In the genomic region with DNA sequence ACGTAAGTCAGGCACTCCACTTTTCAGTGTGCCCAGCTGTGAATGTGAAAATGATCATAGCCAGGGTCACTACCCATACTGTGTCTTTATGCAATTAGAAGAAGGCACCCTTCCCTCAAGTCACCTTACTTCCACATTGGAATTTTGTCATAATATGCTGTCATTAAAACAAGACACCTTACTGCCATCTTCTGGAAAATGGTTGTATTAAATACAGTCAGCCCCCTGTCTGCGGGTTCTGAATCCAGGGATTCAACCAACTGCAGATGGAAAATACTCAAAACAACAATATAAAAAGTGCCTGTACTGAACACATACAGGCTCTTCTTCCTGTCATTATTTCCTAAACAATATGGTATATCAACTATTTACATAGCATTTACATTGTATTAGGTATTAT, we compare ENCODE assay signal across 9 cellular contexts.
DNase-seq lines count a peak whose midpoint lies in the region; ATAC-seq and TF ChIP-seq lines count a peak whose summit lies in the region.
"Had no signal": no experiment of that assay in that cellular context is flagged by ENCODE, and none has a peak within 500 bp of the region (broad histone marks: within the 10 kb centered on the region; RNA-seq: fewer than 3 reads in every experiment).

No MANE protein-coding gene starts in this region.

- H2BK15ac ChIP-seq in neuronal stem cell (ENCODE audit: low read length) = no peak overlapping the region

- H2BK12ac ChIP-seq in neuronal stem cell (ENCODE audit: low read length) = no peak overlapping the region

- H3K36me3 Mint-ChIP-seq in HFFc6 (ENCODE audit: low read depth) = no peaks in the 10 kb centered on the region
- H3K36me3 Mint-ChIP-seq: activated naive CD8-positive, alpha-beta T cell treated with anti-CD3 and anti-CD28 coated beads, Interleukin-2, amount 10 ng/mL, durations not matched to agents 7 days and 5 days had no signal

- H3K27me3 ChIP-seq in neuronal stem cell (ENCODE audit: control insufficient read depth in 3 of 3, insufficient read depth in 3 of 3, low read depth in 1 of 3, low read length in 3 of 3) (peaks cover 16 to 45% (median 40%) of the 10 kb centered on the region in 3 experiments), stomach (peaks cover 12 to 80% (median 45%) of the 10 kb centered on the region in 3 donors)

- no peak overlapping the region for H2BK5ac ChIP-seq in neuronal stem cell (ENCODE audit: low read length)

- H3K79me1 ChIP-seq in neuronal stem cell (ENCODE audit: low read depth, low read length) = no peaks in the 10 kb centered on the region

- TF ChIP-seq CTCF in AG09309 (IDR thresholded peaks at IDR 0.05; ENCODE audit: control insufficient read depth, insufficient read depth, low read depth, low read length, missing control alignments) = peak; percentile 60
- peak; percentile 80 for TF ChIP-seq CTCF in HFFc6 (IDR thresholded peaks at IDR 0.05)
- TF ChIP-seq CTCF in WI38 (IDR thresholded peaks at IDR 0.05; ENCODE audit: low read depth, low read length) = peak; percentile 40
- TF ChIP-seq CTCF in stomach (IDR thresholded peaks at IDR 0.05) = no peak

- no peak overlapping the region for H3K4ac ChIP-seq in neuronal stem cell (ENCODE audit: low read length)

- H3K9me3 ChIP-seq in neuronal stem cell (replicated peaks in 1 of 2; ENCODE audit: control insufficient read depth in 2 of 2, insufficient read depth in 1 of 2, low read depth in 1 of 2, low read length in 2 of 2) (no peaks in the 10 kb centered on the region), stomach (peaks cover 0 to 5% (median 0%) of the 10 kb centered on the region in 4 donors)

- no CpG with 5 or more reads among the region's 2 CpGs for WGBS in neuronal stem cell (ENCODE audit: extremely low coverage in 2 of 2, insufficient read length in 2 of 2, insufficient replicate concordance in 1 of 2), 2 donors
- WGBS in stomach, 5 donors = 32 to 48% (median 36%) methylated on average over 2 of the region's 2 CpGs

- H3K4me1 Mint-ChIP-seq in HFFc6 (ENCODE audit: low read depth) = peaks cover 23% of the 10 kb centered on the region

- H4K8ac ChIP-seq in neuronal stem cell (ENCODE audit: low read depth, low read length) = no peak overlapping the region

- peaks cover 37% of the 10 kb centered on the region for H3K27me3 Mint-ChIP-seq in HFFc6 (ENCODE audit: insufficient read depth)

- H2BK120ac ChIP-seq in neuronal stem cell (ENCODE audit: low read depth, low read length) = no peak overlapping the region

- no peak overlapping the region for H3K4me3 ChIP-seq in AG09309 (ENCODE audit: control insufficient read depth, low read depth, low read length)
- no peak overlapping the region for H3K4me3 ChIP-seq in WI38 (ENCODE audit: low read depth, low read length)
- no peak overlapping the region for H3K4me3 ChIP-seq in neuronal stem cell (ENCODE audit: low read length in 2 of 2)
- H3K4me3 ChIP-seq in stomach = no peak overlapping the region

- H3K27ac ChIP-seq in neuronal stem cell (replicated peaks; ENCODE audit: low read length) = no peak overlapping the region
- no peak overlapping the region for H3K27ac ChIP-seq in stomach

- no peak overlapping the region for H3K9ac ChIP-seq in neuronal stem cell (ENCODE audit: low read depth, low read length, poor library complexity)

- no peak overlapping the region for H3K14ac ChIP-seq in neuronal stem cell (ENCODE audit: low read length)

- no peak overlapping the region for H2AFZ ChIP-seq in neuronal stem cell (ENCODE audit: low read length)

- no peak overlapping the region for H3K4me2 ChIP-seq in neuronal stem cell (ENCODE audit: insufficient read depth, low read length, poor library complexity, severe bottlenecking)

- no peak overlapping the region for H3K18ac ChIP-seq in neuronal stem cell (ENCODE audit: low read length)

- TF ChIP-seq EP300 in stomach (IDR thresholded peaks at IDR 0.05) = no peak

- DNase-seq in AG09309 (ENCODE audit: low read depth) = no peak
- DNase-seq in HFFc6 = peak; percentile 73
- peak; percentile 27 for DNase-seq in inferior parietal cortex (ENCODE audit: extremely low spot score)
- no peak for DNase-seq in stimulated activated CD4-positive, alpha-beta T cell treated with anti-CD3 and anti-CD28 coated beads, Interleukin-2, amount 100 ng/mL, for 48 hours
- DNase-seq in neuronal stem cell (ENCODE audit: low spot score) = no peak
- no peak for DNase-seq in stomach
- DNase-seq: activated naive CD8-positive, alpha-beta T cell treated with anti-CD3 and anti-CD28 coated beads, Interleukin-2, amount 10 ng/mL, durations not matched to agents 7 days and 5 days had no signal

- no peaks in the 10 kb centered on the region for H3K9me3 Mint-ChIP-seq in HFFc6
- H3K9me3 Mint-ChIP-seq: activated naive CD8-positive, alpha-beta T cell treated with anti-CD3 and anti-CD28 coated beads, Interleukin-2, amount 10 ng/mL, durations not matched to agents 7 days and 5 days had no signal

- no peak overlapping the region for H3K4me3 Mint-ChIP-seq in HFFc6
- H3K4me3 Mint-ChIP-seq: activated naive CD8-positive, alpha-beta T cell treated with anti-CD3 and anti-CD28 coated beads, Interleukin-2, amount 10 ng/mL, durations not matched to agents 7 days and 5 days had no signal

- no peak overlapping the region for H2AK5ac ChIP-seq in neuronal stem cell (ENCODE audit: low read depth, low read length)

- ATAC-seq in GM18867 (IDR thresholded peaks at IDR 0.05; ENCODE audit: unreplicated experiment) = no peak

- H3K4me1 ChIP-seq in neuronal stem cell (ENCODE audit: control insufficient read depth in 2 of 2, insufficient read depth in 1 of 2, low read depth in 1 of 2, low read length in 2 of 2) = no peaks in the 10 kb centered on the region
- peaks cover 8 to 17% (median 14%) of the 10 kb centered on the region in 4 donors for H3K4me1 ChIP-seq in stomach

- H3K27ac Mint-ChIP-seq in HFFc6 = no peak overlapping the region
- H3K27ac Mint-ChIP-seq: activated naive CD8-positive, alpha-beta T cell treated with anti-CD3 and anti-CD28 coated beads, Interleukin-2, amount 10 ng/mL, durations not matched to agents 7 days and 5 days had no signal

- H3K36me3 ChIP-seq in neuronal stem cell (replicated peaks in 1 of 2; ENCODE audit: control insufficient read depth in 2 of 2, insufficient read depth in 2 of 2, low read length in 2 of 2) (no peaks in the 10 kb centered on the region), stomach (no peaks in the 10 kb centered on the region)

- intact Hi-C loops in stomach (cut with DNase I; ENCODE audit: low total_unique reads) = no loop called here

- TF ChIP-seq POLR2A in stomach (IDR thresholded peaks at IDR 0.05) = no peak

- H4K91ac ChIP-seq in neuronal stem cell (ENCODE audit: low read depth, low read length, poor library complexity) = no peak overlapping the region

- no peak overlapping the region for H3K23ac ChIP-seq in neuronal stem cell (ENCODE audit: low read depth, low read length, poor library complexity)

Comparison
In these comparisons a context has a peak if more than half of its experiments do, and no peak if none do; other contexts are left out.
1. DNase-seq: peak in HFFc6 (single experiment) and inferior parietal cortex (single experiment); none in AG09309 (single experiment), stimulated activated CD4-positive, alpha-beta T cell treated with anti-CD3 and anti-CD28 coated beads, Interleukin-2, amount 100 ng/mL, for 48 hours (0 of 2), neuronal stem cell (single experiment) and stomach (single experiment).
2. CTCF ChIP-seq: peak in AG09309 (single experiment), HFFc6 (single experiment) and WI38 (single experiment); none in stomach (0 of 7).